27 cellular contexts compared by ENCODE assay signal in genomic region chr6:29755295-29755871, GRCh38.
"Had no signal": no experiment of that assay in that cellular context is flagged by ENCODE, and none has a peak within 500 bp of the region (broad histone marks: within the 10 kb centered on the region; RNA-seq: fewer than 3 reads in every experiment).

No MANE protein-coding gene starts in this region.

- H3K4me3 ChIP-seq: hepatocyte, left lung, lower lobe of right lung, stomach, thyroid gland had no signal

- H3K9me3 Mint-ChIP-seq: activated naive CD4-positive, alpha-beta T cell treated with anti-CD3 and anti-CD28 coated beads, Interleukin-2, amount 50 U/mL, for 24 hours; activated naive CD8-positive, alpha-beta T cell treated with anti-CD3 and anti-CD28 coated beads, Interleukin-2, amount 50 U/mL, for 24 hours; activated T-cell treated with anti-CD3 and anti-CD28 coated beads, Interleukin-2, amount 50 U/mL, for 4 hours; activated T-helper 17 cell treated with anti-CD3 and anti-CD28 coated beads, Interleukin-2, amount 50 U/mL, for 72 hours; dendritic cell treated with granulocyte-macrophage colony-stimulating factor and Interleukin-4, amounts not matched to agents 40 ng/mL and 50 ng/mL, for 4 days; immature natural killer cell; natural killer cell treated with Interleukin-12 subunit alpha and Interleukin-12 subunit beta and Interleukin-15 and Interleukin-18, amount 100 ng/mL, for 72 hours; stimulated activated naive B cell treated with anti-CD40 and anti-IgM and Interleukin-4, amounts not matched to agents 10 μg/mL and 1 μg/mL and 100 μg/mL, for 72 hours had no signal

- DNase-seq: activated CD4-positive, alpha-beta T cell treated with anti-CD3 and anti-CD28 coated beads for 4 hours; activated CD4-positive, alpha-beta T cell treated with anti-CD3 and anti-CD28 coated beads, Interleukin-2, amount 50 U/mL, for 4 hours; activated gamma-delta T cell treated with Interleukin-2 at 50 U/mL for 16 hours; activated naive CD8-positive, alpha-beta T cell treated with anti-CD3 and anti-CD28 coated beads, Interleukin-2, amount 50 U/mL, for 24 hours; activated T-cell treated with anti-CD3 and anti-CD28 coated beads, Interleukin-2, amount 50 U/mL, for 4 hours; amygdala; central memory CD4-positive, alpha-beta T cell; effector CD4-positive, alpha-beta T cell; immature natural killer cell; left lung; lower lobe of right lung; mesenchymal stem cell; posterior cingulate gyrus; right cardiac atrium; stimulated activated CD4-positive, alpha-beta T cell treated with anti-CD3 and anti-CD28 coated beads, Interleukin-15, amount 100 ng/mL, for 24 hours; stimulated activated naive B cell treated with anti-CD40 and anti-IgM and Interleukin-4, amounts not matched to agents 10 μg/mL and 1 μg/mL and 100 μg/mL, for 72 hours; stomach; T-helper 1 cell; thyroid gland had no signal

- ATAC-seq: activated naive CD8-positive, alpha-beta T cell treated with anti-CD3 and anti-CD28 coated beads, Interleukin-2, amount 50 U/mL, for 24 hours; activated T-cell treated with anti-CD3 and anti-CD28 coated beads, Interleukin-2, amount 50 U/mL, for 4 hours; activated T-helper 17 cell treated with anti-CD3 and anti-CD28 coated beads, Interleukin-2, amount 50 U/mL, for 72 hours; left lung; lower lobe of right lung; natural killer cell treated with Interleukin-12 subunit alpha and Interleukin-12 subunit beta and Interleukin-15 and Interleukin-18, amount 100 ng/mL, for 72 hours; right cardiac atrium; stimulated activated naive B cell treated with anti-CD40 and anti-IgM and Interleukin-4, amounts not matched to agents 10 μg/mL and 1 μg/mL and 100 μg/mL, for 72 hours had no signal

- H3K4me3 Mint-ChIP-seq: activated naive CD4-positive, alpha-beta T cell treated with anti-CD3 and anti-CD28 coated beads, Interleukin-2, amount 50 U/mL, for 24 hours; activated naive CD8-positive, alpha-beta T cell treated with anti-CD3 and anti-CD28 coated beads, Interleukin-2, amount 50 U/mL, for 24 hours; activated T-cell treated with anti-CD3 and anti-CD28 coated beads, Interleukin-2, amount 50 U/mL, for 4 hours; activated T-helper 17 cell treated with anti-CD3 and anti-CD28 coated beads, Interleukin-2, amount 50 U/mL, for 72 hours; dendritic cell treated with granulocyte-macrophage colony-stimulating factor and Interleukin-4, amounts not matched to agents 40 ng/mL and 50 ng/mL, for 4 days; immature natural killer cell; natural killer cell treated with Interleukin-12 subunit alpha and Interleukin-12 subunit beta and Interleukin-15 and Interleukin-18, amount 100 ng/mL, for 72 hours; stimulated activated naive B cell treated with anti-CD40 and anti-IgM and Interleukin-4, amounts not matched to agents 10 μg/mL and 1 μg/mL and 100 μg/mL, for 72 hours had no signal

- H3K36me3 Mint-ChIP-seq: natural killer cell treated with Interleukin-12 subunit alpha and Interleukin-12 subunit beta and Interleukin-15 and Interleukin-18, amount 100 ng/mL, for 72 hours; stimulated activated naive B cell treated with anti-CD40 and anti-IgM and Interleukin-4, amounts not matched to agents 10 μg/mL and 1 μg/mL and 100 μg/mL, for 72 hours had no signal

- H3K4me2 ChIP-seq: hepatocyte had no signal

- H3K27me3 Mint-ChIP-seq: activated naive CD4-positive, alpha-beta T cell treated with anti-CD3 and anti-CD28 coated beads, Interleukin-2, amount 50 U/mL, for 24 hours; dendritic cell treated with granulocyte-macrophage colony-stimulating factor and Interleukin-4, amounts not matched to agents 40 ng/mL and 50 ng/mL, for 4 days had no signal

- H2AFZ ChIP-seq: hepatocyte had no signal

- H3K36me3 ChIP-seq: left lung, lower lobe of right lung, stomach, thyroid gland had no signal

- FAIRE-seq: frontal cortex, TTC549 had no signal

- H3K27ac ChIP-seq: hepatocyte, left lung, lower lobe of right lung, stomach, thyroid gland, VCaP had no signal

- H3K9me3 ChIP-seq: left lung, lower lobe of right lung, stomach, thyroid gland had no signal

- H3K79me2 ChIP-seq: hepatocyte had no signal

- H3K27ac Mint-ChIP-seq: activated naive CD4-positive, alpha-beta T cell treated with anti-CD3 and anti-CD28 coated beads, Interleukin-2, amount 50 U/mL, for 24 hours; activated naive CD8-positive, alpha-beta T cell treated with anti-CD3 and anti-CD28 coated beads, Interleukin-2, amount 50 U/mL, for 24 hours; activated T-helper 17 cell treated with anti-CD3 and anti-CD28 coated beads, Interleukin-2, amount 50 U/mL, for 72 hours; dendritic cell treated with granulocyte-macrophage colony-stimulating factor and Interleukin-4, amounts not matched to agents 40 ng/mL and 50 ng/mL, for 4 days; immature natural killer cell; natural killer cell treated with Interleukin-12 subunit alpha and Interleukin-12 subunit beta and Interleukin-15 and Interleukin-18, amount 100 ng/mL, for 72 hours; stimulated activated naive B cell treated with anti-CD40 and anti-IgM and Interleukin-4, amounts not matched to agents 10 μg/mL and 1 μg/mL and 100 μg/mL, for 72 hours had no signal

- H3K27me3 ChIP-seq: thyroid gland had no signal
